ENCODE assay signal across 25 cellular contexts in the genomic region with DNA sequence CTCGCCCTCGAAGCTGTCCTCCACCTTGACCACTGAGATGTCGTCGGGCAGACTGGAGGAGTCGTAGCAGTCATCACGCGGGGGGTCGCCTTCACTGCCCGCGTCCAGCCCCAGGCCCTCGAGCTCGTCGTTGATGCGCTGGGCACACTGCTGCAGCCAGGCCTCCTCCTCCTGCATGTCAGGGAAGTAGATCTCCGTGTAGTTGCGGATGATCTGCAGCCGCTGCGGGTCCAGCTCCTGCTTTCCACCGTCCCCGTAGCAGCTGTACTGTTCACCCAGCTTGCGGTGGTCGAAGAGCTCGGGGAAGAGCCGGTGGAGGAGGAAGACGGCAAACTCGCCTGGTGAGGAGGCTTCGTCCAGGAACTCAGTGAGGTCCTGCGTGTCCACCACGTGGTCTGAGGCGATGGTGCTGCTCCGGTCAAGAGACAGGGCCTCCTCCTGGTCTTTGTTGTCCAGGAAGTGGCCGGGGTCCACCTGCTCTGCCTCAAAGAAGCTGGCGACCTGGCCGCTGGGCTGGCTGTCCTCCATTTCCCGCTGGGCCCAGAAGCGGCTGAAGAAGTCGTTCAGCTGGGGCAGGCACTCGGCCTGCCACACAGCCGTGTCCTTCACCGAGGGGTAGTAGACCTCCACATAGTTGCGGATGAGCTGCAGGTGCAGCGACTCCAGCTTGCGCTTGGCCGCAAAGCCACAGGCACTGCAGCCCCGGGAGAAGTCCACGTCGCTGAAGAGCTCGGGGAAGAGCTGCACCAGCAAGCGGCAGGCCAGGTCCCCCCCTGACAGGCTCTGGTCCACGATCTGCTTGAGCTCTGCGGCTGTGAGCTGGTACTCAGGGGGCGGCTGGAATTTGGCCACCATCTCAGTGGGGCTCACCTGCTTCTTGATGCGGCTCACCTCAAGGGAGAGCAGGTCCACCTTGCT.
"Had no signal": no experiment of that assay in that cellular context is flagged by ENCODE, and none has a peak within 500 bp of the region (broad histone marks: within the 10 kb centered on the region; RNA-seq: fewer than 3 reads in every experiment).

No MANE protein-coding gene starts in this region.

- FAIRE-seq: pancreas, small intestine, urothelium cell line had no signal

- ATAC-seq: natural killer cell; pancreas; psoas muscle; right cardiac atrium; right lobe of liver; stimulated activated effector memory CD8-positive, alpha-beta T cell treated with anti-CD3 and anti-CD28 coated beads, Interleukin-12 subunit alpha, Interleukin-12 subunit beta, amount 100 ng/mL, for 72 hours; stimulated activated naive B cell treated with anti-CD40 and anti-IgM and Interleukin-4, amounts not matched to agents 10 μg/mL and 1 μg/mL and 100 μg/mL, for 72 hours had no signal

- H3K36me3 ChIP-seq: neural progenitor cell, neutrophil, right lobe of liver, thoracic aorta, vagina had no signal

- H3K9me3 ChIP-seq: neutrophil, pancreas, psoas muscle, right lobe of liver, sigmoid colon, stomach, thoracic aorta, thyroid gland, tibial nerve, upper lobe of left lung, vagina had no signal

- H3K27ac ChIP-seq: neural progenitor cell, neutrophil, pancreas, psoas muscle, right lobe of liver, sigmoid colon, stomach, thoracic aorta, thyroid gland, tibial nerve, upper lobe of left lung, vagina had no signal

- H2AFZ ChIP-seq: neural progenitor cell had no signal

- DNase-seq: natural killer cell; nucleus accumbens; psoas muscle; right cardiac atrium; small intestine; stimulated activated CD4-positive, alpha-beta T cell treated with anti-CD3 and anti-CD28 coated beads, Interleukin-15, amount 100 ng/mL, for 24 hours; stimulated activated CD4-positive, alpha-beta T cell treated with anti-CD3 and anti-CD28 coated beads, Interleukin-2, amount 100 ng/mL, for 24 hours; stimulated activated CD4-positive, alpha-beta T cell treated with anti-CD3 and anti-CD28 coated beads, Interleukin-2, amount 100 ng/mL, for 48 hours; stimulated activated CD4-positive, alpha-beta T cell treated with anti-CD3 and anti-CD28 coated beads, Interleukin-4, amount 100 ng/mL, for 24 hours; stimulated activated naive B cell treated with anti-CD40 and anti-IgM and Interleukin-4, amounts not matched to agents 10 μg/mL and 1 μg/mL and 100 μg/mL, for 72 hours; stimulated activated naive CD4-positive, alpha-beta T cell treated with Interleukin-2 at 50 U/mL for 16 hours; stomach; thyroid gland; trophoblast cell had no signal

- H3K9ac ChIP-seq: neural progenitor cell had no signal

- H3K4me2 ChIP-seq: neural progenitor cell had no signal

- H3K27me3 ChIP-seq: neural progenitor cell, neutrophil, pancreas, right lobe of liver, sigmoid colon, stomach, thyroid gland, tibial nerve, upper lobe of left lung, vagina had no signal

- H3K4me1 ChIP-seq: neural progenitor cell had no signal

- H3K4me3 ChIP-seq: neural progenitor cell, pancreas, psoas muscle, right lobe of liver, sigmoid colon, stomach, thoracic aorta, thyroid gland, tibial nerve, upper lobe of left lung, vagina had no signal
